18 cellular contexts compared by ENCODE assay signal in the genomic region with DNA sequence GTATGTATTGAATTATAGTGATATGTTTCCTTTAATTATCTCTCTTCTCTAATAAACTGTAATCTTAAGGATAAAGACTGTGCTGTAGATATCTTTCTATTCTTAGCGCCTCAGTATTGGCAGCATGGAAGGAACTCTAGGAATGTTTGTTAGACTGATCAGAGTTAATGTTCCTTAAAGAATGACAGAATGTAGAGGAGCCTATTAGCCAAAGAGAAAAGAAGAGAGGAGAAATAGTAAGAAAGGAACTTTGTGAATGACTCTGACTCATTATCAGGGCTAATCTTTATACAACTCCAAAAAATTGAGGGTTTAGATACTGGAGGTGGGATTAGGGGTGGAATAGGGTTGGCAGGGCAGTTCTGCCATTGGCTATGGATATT. TPM values are rescaled to one million over a fixed set of nuclear protein-coding genes. Genes with fewer than 3 reads are reported as not detected.
DNase-seq lines count a peak whose midpoint lies in the region; ATAC-seq, FAIRE-seq and TF ChIP-seq lines count a peak whose summit lies in the region.
"Had no signal": no experiment of that assay in that cellular context is flagged by ENCODE, and none has a peak within 500 bp of the region (broad histone marks: within the 10 kb centered on the region; RNA-seq: fewer than 3 reads in every experiment).

No MANE protein-coding gene starts in this region.

- CTCF ChIA-PET in WTC11 (lab: Charles Lee) = interaction anchor here (1.7 kb wide), 1 partner anchor 39 kb away, joined by 3 read pairs; no protein-coding TSS in a partner anchor

- dilution Hi-C loops in keratinocyte (cut with MboI; ENCODE audit: extremely low pct_ligation_motif_present, low sequenced_read_pairs) = no loop called here

- no peaks in the 10 kb centered on the region for H3K36me3 Mint-ChIP-seq in WTC11
- H3K36me3 Mint-ChIP-seq: CD8-positive, alpha-beta memory T cell; IgD-negative memory B cell had no signal

- in situ Hi-C loops in Caki2 (cut with HindIII; ENCODE audit: low pct_unique_long_range_greater_than_20kb, low sequenced_read_pairs) = no loop called here

- H3K27me3 Mint-ChIP-seq in WTC11 (ENCODE audit: low read depth) = no peaks in the 10 kb centered on the region
- H3K27me3 Mint-ChIP-seq: CD8-positive, alpha-beta memory T cell; IgD-negative memory B cell had no signal

- H3K4me3 Mint-ChIP-seq in WTC11 = no peak overlapping the region
- H3K4me3 Mint-ChIP-seq: CD8-positive, alpha-beta memory T cell; IgD-negative memory B cell had no signal

- no peak overlapping the region for H3K4me3 ChIP-seq in choroid plexus epithelial cell (ENCODE audit: low read depth, low read length)
- no peak overlapping the region for H3K4me3 ChIP-seq in keratinocyte (ENCODE audit: control insufficient read depth in 2 of 3, extremely low read depth in 1 of 3, insufficient read depth in 2 of 3, low read depth in 1 of 3, low read length in 3 of 3)
- H3K4me3 ChIP-seq: BLaER1, MG63 had no signal

- H3K9me3 Mint-ChIP-seq in WTC11 = peaks cover 8% of the 10 kb centered on the region; the same call in 1 of the 2 replicates

- no peaks in the 10 kb centered on the region for H3K79me2 ChIP-seq in keratinocyte (ENCODE audit: control insufficient read depth, insufficient read depth, low read length)

- H3K4me1 Mint-ChIP-seq in WTC11 = no peaks in the 10 kb centered on the region
- H3K4me1 Mint-ChIP-seq: CD8-positive, alpha-beta memory T cell had no signal

- peak overlapping the region; percentile 50 for H3K27ac ChIP-seq in keratinocyte (ENCODE audit: control insufficient read depth, insufficient read depth, low read length)
- H3K27ac ChIP-seq: BLaER1 had no signal

- no peak for TF ChIP-seq CTCF in choroid plexus epithelial cell (conservative IDR thresholded peaks at IDR 0.05; ENCODE audit: low read depth, low read length)
- no peak for TF ChIP-seq CTCF in keratinocyte (optimal IDR thresholded peaks at IDR 0.05 in 1 of 3, IDR thresholded peaks at IDR 0.05 in 1 of 3, conservative IDR thresholded peaks at IDR 0.05 in 1 of 3; ENCODE audit: extremely low read depth in 1 of 3, insufficient read depth in 2 of 3, low read length in 3 of 3)
- TF ChIP-seq CTCF in WTC11 (IDR thresholded peaks at IDR 0.05) = no peak

- no peaks in the 10 kb centered on the region for H3K9me3 ChIP-seq in keratinocyte (ENCODE audit: control insufficient read depth, low read depth, low read length)
- H3K9me3 ChIP-seq: BLaER1, MG63 had no signal

- no peak for ATAC-seq in WTC11

- H3K4me1 ChIP-seq in keratinocyte (ENCODE audit: control insufficient read depth, extremely low read depth, insufficient read depth, low read length) = peaks cover 19% of the 10 kb centered on the region
- H3K4me1 ChIP-seq: BLaER1 had no signal

- POLR2A ChIA-PET in WTC11 (lab: Charles Lee) = no interaction called here

- FAIRE-seq in keratinocyte (lab: Jason Lieb, UNC) = no peak
- FAIRE-seq: D721Med, H1 had no signal

- no peaks in the 10 kb centered on the region for H3K27me3 ChIP-seq in keratinocyte (ENCODE audit: control insufficient read depth, extremely low read depth, insufficient read depth, low read length)
- H3K27me3 ChIP-seq: BLaER1, MG63 had no signal

- H3K27ac Mint-ChIP-seq in WTC11 = no peak overlapping the region
- H3K27ac Mint-ChIP-seq: CD8-positive, alpha-beta memory T cell; IgD-negative memory B cell had no signal

- peak; percentile 48 for DNase-seq in Caki2 (ENCODE audit: low read depth)
- peak; percentile 65 for DNase-seq in choroid plexus epithelial cell (ENCODE audit: low read depth)
- no peak for DNase-seq in keratinocyte (ENCODE audit: low read depth, low spot score)
- peak; percentile 1 for DNase-seq in non-pigmented ciliary epithelial cell (ENCODE audit: low read depth)
- no peak for DNase-seq in WTC11 (ENCODE audit: low spot score)
- DNase-seq in NOMO-1 (lab: John Stamatoyannopoulos, UW; ENCODE audit: unreplicated experiment in 2 of 2) = no peak
- no peak for DNase-seq in AG08395 (ENCODE audit: low spot score)
- DNase-seq: CD8-positive, alpha-beta memory T cell; Kasumi-1; MG63; NCI-H1048; NCI-H774; OCI-M1; Right ventricle myocardium superior had no signal

- no peak overlapping the region for H3K9ac ChIP-seq in keratinocyte (ENCODE audit: control insufficient read depth, extremely low read depth, insufficient read depth, low read length)
- H3K9ac ChIP-seq: BLaER1 had no signal

- peak overlapping the region; percentile 58 for H2AFZ ChIP-seq in keratinocyte (ENCODE audit: control insufficient read depth, low read length)

- H3K36me3 ChIP-seq in keratinocyte (ENCODE audit: control insufficient read depth in 2 of 2, extremely low read depth in 1 of 2, insufficient read depth in 2 of 2, low read length in 2 of 2) = no peaks in the 10 kb centered on the region
- H3K36me3 ChIP-seq: BLaER1, MG63 had no signal

- H4K20me1 ChIP-seq in keratinocyte (ENCODE audit: control insufficient read depth, extremely low read depth, insufficient read depth, low read length) = no peaks in the 10 kb centered on the region
- H4K20me1 ChIP-seq: BLaER1 had no signal

- peak overlapping the region; percentile 29 for H3K4me2 ChIP-seq in keratinocyte (ENCODE audit: control insufficient read depth, extremely low read depth, insufficient read depth, low read depth, low read length)
- H3K4me2 ChIP-seq: BLaER1 had no signal

- no peaks in the 10 kb centered on the region for H3K9me1 ChIP-seq in keratinocyte (ENCODE audit: control insufficient read depth, extremely low read depth, insufficient read depth, low read length)

TF ChIP-seq in WTC11, 78 proteins besides CTCF, POLR2A, EP300 and RAD21 (continues in another document):
- TF ChIP-seq NR1H2 (CRISPR knock-in tag; IDR thresholded peaks at IDR 0.05) (no peak), NFATC4 (CRISPR knock-in tag; IDR thresholded peaks at IDR 0.05) (no peak), EMX1 (CRISPR knock-in tag; IDR thresholded peaks at IDR 0.05) (no peak), OVOL2 (CRISPR knock-in tag; IDR thresholded peaks at IDR 0.05; ENCODE audit: borderline replicate concordance) (no peak)
- TF ChIP-seq, protein P1, sequence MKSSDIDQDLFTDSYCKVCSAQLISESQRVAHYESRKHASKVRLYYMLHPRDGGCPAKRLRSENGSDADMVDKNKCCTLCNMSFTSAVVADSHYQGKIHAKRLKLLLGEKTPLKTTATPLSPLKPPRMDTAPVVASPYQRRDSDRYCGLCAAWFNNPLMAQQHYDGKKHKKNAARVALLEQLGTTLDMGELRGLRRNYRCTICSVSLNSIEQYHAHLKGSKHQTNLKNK (CRISPR knock-in tag; IDR thresholded peaks at IDR 0.05) = no peak
- TF ChIP-seq, protein P2, sequence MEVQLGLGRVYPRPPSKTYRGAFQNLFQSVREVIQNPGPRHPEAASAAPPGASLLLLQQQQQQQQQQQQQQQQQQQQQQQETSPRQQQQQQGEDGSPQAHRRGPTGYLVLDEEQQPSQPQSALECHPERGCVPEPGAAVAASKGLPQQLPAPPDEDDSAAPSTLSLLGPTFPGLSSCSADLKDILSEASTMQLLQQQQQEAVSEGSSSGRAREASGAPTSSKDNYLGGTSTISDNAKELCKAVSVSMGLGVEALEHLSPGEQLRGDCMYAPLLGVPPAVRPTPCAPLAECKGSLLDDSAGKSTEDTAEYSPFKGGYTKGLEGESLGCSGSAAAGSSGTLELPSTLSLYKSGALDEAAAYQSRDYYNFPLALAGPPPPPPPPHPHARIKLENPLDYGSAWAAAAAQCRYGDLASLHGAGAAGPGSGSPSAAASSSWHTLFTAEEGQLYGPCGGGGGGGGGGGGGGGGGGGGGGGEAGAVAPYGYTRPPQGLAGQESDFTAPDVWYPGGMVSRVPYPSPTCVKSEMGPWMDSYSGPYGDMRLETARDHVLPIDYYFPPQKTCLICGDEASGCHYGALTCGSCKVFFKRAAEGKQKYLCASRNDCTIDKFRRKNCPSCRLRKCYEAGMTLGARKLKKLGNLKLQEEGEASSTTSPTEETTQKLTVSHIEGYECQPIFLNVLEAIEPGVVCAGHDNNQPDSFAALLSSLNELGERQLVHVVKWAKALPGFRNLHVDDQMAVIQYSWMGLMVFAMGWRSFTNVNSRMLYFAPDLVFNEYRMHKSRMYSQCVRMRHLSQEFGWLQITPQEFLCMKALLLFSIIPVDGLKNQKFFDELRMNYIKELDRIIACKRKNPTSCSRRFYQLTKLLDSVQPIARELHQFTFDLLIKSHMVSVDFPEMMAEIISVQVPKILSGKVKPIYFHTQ (CRISPR knock-in tag; IDR thresholded peaks at IDR 0.05) = no peak
- TF ChIP-seq, protein P3, sequence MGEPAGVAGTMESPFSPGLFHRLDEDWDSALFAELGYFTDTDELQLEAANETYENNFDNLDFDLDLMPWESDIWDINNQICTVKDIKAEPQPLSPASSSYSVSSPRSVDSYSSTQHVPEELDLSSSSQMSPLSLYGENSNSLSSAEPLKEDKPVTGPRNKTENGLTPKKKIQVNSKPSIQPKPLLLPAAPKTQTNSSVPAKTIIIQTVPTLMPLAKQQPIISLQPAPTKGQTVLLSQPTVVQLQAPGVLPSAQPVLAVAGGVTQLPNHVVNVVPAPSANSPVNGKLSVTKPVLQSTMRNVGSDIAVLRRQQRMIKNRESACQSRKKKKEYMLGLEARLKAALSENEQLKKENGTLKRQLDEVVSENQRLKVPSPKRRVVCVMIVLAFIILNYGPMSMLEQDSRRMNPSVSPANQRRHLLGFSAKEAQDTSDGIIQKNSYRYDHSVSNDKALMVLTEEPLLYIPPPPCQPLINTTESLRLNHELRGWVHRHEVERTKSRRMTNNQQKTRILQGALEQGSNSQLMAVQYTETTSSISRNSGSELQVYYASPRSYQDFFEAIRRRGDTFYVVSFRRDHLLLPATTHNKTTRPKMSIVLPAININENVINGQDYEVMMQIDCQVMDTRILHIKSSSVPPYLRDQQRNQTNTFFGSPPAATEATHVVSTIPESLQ (CRISPR knock-in tag; IDR thresholded peaks at IDR 0.05) = no peak
- TF ChIP-seq, protein P4, sequence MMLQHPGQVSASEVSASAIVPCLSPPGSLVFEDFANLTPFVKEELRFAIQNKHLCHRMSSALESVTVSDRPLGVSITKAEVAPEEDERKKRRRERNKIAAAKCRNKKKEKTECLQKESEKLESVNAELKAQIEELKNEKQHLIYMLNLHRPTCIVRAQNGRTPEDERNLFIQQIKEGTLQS (CRISPR knock-in tag; conservative IDR thresholded peaks at IDR 0.05) = no peak

RNA-seq across cellular contexts. Expression of a gene that starts 59.0 kb away (rescaled TPM):
- total RNA-seq in Caki2 (2014; rRNA removed; shearing (Covaris generic); ENCODE audit: low replicate concordance) = 6.6 and 11.1 TPM in 2 replicates
- 7.5 to 17.6 TPM (median 12.3 TPM) in 3 replicates for polyA plus RNA-seq in keratinocyte
- polyA plus RNA-seq in keratinocyte (2011; ENCODE audit: low read depth) = 13.4 TPM
- 5.0 and 10.7 TPM in 2 replicates for polyA plus RNA-seq in keratinocyte (2011; cell fraction: cytosol; rRNA removed)
- polyA plus RNA-seq in keratinocyte (2011; cell fraction: nucleus; rRNA removed) = 14.9 and 20.6 TPM in 2 replicates
- polyA plus RNA-seq in keratinocyte (2012; ENCODE audit: low replicate concordance) = 7.9 and 11.1 TPM in 2 replicates
- polyA minus RNA-seq in keratinocyte = 0.23 to 8.9 TPM (median 6.1 TPM) in 3 replicates
- 6.7 TPM for polyA minus RNA-seq in keratinocyte (2011; cell fraction: cytosol; rRNA and poly(A)+ RNA removed)
- polyA minus RNA-seq in keratinocyte (2011; cell fraction: nucleus; rRNA and poly(A)+ RNA removed) = 5.6 and 11.7 TPM in 2 replicates
- total RNA-seq in WTC11 (2021) = 14.9 to 16.0 TPM (median 15.3 TPM) in 3 replicates
- polyA plus RNA-seq: CD8-positive, alpha-beta memory T cell had no signal

Comparison
In these comparisons a context has a peak if more than half of its experiments do, and no peak if none do; other contexts are left out.
1. DNase-seq: peak in Caki2 (single experiment), choroid plexus epithelial cell (single experiment) and non-pigmented ciliary epithelial cell (single experiment); none in keratinocyte (single experiment), WTC11 (single experiment), NOMO-1 (0 of 2) and AG08395 (single experiment).